ENCODE assay signal across 30 cellular contexts in the genomic region with DNA sequence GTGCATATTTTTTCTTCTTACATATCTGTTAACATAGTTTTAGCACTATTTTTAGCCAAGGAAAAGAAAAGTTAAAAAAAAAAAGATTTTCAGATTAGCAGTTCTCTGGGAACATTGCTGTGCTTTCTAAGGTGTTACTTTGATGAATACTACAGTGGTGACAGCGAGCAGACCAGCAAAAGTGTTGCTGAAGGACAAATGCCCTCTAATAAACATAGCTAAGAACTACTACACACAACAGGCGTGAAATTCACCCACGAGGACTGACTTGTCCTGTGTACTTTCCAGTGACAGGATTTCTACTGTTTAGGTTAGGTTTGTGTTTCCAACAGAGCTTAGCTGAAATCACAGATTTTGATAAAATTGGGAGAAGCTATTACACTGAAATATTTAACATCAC.
"Had no signal": no experiment of that assay in that cellular context is flagged by ENCODE, and none has a peak within 500 bp of the region (broad histone marks: within the 10 kb centered on the region; RNA-seq: fewer than 3 reads in every experiment).

No MANE protein-coding gene starts in this region.

- H3K4me1 ChIP-seq: adrenal gland, Peyer's patch had no signal

- ATAC-seq: activated naive CD4-positive, alpha-beta T cell treated with anti-CD3 and anti-CD28 coated beads, Interleukin-2, amount 50 U/mL, for 72 hours; activated T-cell treated with anti-CD3 and anti-CD28 coated beads, Interleukin-2, amount 50 U/mL, for 4 hours; PC-3 had no signal

- DNase-seq: activated B cell treated with CpG ODN at 0.5 μM for 24 hours; activated CD4-positive, alpha-beta memory T cell treated with anti-CD3 and anti-CD28 coated beads for 36 hours; activated CD4-positive, alpha-beta T cell treated with anti-CD3 and anti-CD28 coated beads for 4 hours; activated CD4-positive, alpha-beta T cell treated with anti-CD3 and anti-CD28 coated beads, Interleukin-2, amount 50 U/mL, for 1 hour; activated CD4-positive, CD25-positive, alpha-beta regulatory T cell treated with anti-CD3 and anti-CD28 coated beads, Interleukin-2, amount 50 U/mL, for 72 hours; activated CD8-positive, alpha-beta memory T cell treated with anti-CD3 and anti-CD28 coated beads, Interleukin-2, amount 50 U/mL, for 4 hours; activated gamma-delta T cell treated with Interleukin-2 at 50 U/mL for 16 hours; activated naive CD4-positive, alpha-beta T cell treated with anti-CD3 and anti-CD28 coated beads for 36 hours; activated T-cell treated with anti-CD3 and anti-CD28 coated beads for 4 hours; activated T-cell treated with anti-CD3 and anti-CD28 coated beads, Interleukin-2, amount 50 U/mL, for 4 hours; adrenal gland; Kasumi-1; KG1; MG63; NCI-H1048; NCI-H1105 treated with DMSO at 0.1 percent for 48 hours; NCI-H1436; NCI-H1694 treated with DMSO at 0.1 percent for 48 hours; NCI-H2029; NCI-H345; NCI-H524 treated with DMSO at 0.1 percent for 48 hours; PC-3; Peyer's patch; RPMI8226; SW 1271; T-helper 1 cell; T-helper 2 cell; T-helper 9 cell had no signal

- H3K27ac ChIP-seq: adrenal gland, Peyer's patch, VCaP had no signal

- H3K9me3 ChIP-seq: adrenal gland, MG63, Peyer's patch had no signal

- H3K27me3 ChIP-seq: adrenal gland, MG63, Peyer's patch had no signal

- H3K36me3 ChIP-seq: adrenal gland, MG63, Peyer's patch had no signal

- H3K4me3 ChIP-seq: adrenal gland, MG63, Peyer's patch had no signal
